ENCODE assay signal across 8 cellular contexts in genomic region chr14:95255487-95255886, GRCh38.
DNase-seq lines count a peak whose midpoint lies in the region; ATAC-seq and TF ChIP-seq lines count a peak whose summit lies in the region.

No MANE protein-coding gene starts in this region.

- TF ChIP-seq CTCF in NB4 (IDR thresholded peaks at IDR 0.05; ENCODE audit: low read depth, low read length) (no peak), astrocyte of the spinal cord (IDR thresholded peaks at IDR 0.05; ENCODE audit: low read depth, low read length) (no peak), lower lobe of right lung (IDR thresholded peaks at IDR 0.05) (no peak)

- intact Hi-C loops in lower lobe of right lung (cut with DNase I) = no loop called here

- no peak overlapping the region for H3K27ac ChIP-seq in lower lobe of right lung

- no peak overlapping the region for H3K4me3 ChIP-seq in NB4 (ENCODE audit: low read depth, low read length)
- H3K4me3 ChIP-seq in astrocyte of the spinal cord (ENCODE audit: low read depth, low read length) = no peak overlapping the region
- peak overlapping the region; percentile 5 for H3K4me3 ChIP-seq in lower lobe of right lung

- H3K27me3 ChIP-seq in lower lobe of right lung (ENCODE audit: low read depth) = no peaks in the 10 kb centered on the region

- H3K36me3 ChIP-seq in lower lobe of right lung = no peaks in the 10 kb centered on the region

- peaks cover 12% of the 10 kb centered on the region for H3K4me1 ChIP-seq in lower lobe of right lung

- DNase-seq in NB4 (ENCODE audit: low read depth) (peak; percentile 81), astrocyte of the spinal cord (ENCODE audit: low read depth, low spot score) (peak; percentile 69), lower lobe of right lung (peak; percentile 86), middle frontal gyrus (ENCODE audit: extremely low spot score, low spot score) (no peak)
- no peak for DNase-seq in stimulated activated CD4-positive, alpha-beta T cell treated with anti-CD3 and anti-CD28 coated beads, Interleukin-4, amount 100 ng/mL, for 24 hours

- ATAC-seq in GM19455 (IDR thresholded peaks at IDR 0.05; ENCODE audit: unreplicated experiment) = peak; percentile 55
- ATAC-seq in lower lobe of right lung = peak; percentile 84 to 91
- no peak for ATAC-seq in HG03460 (IDR thresholded peaks at IDR 0.05; ENCODE audit: unreplicated experiment)
- ATAC-seq in HG02571 (IDR thresholded peaks at IDR 0.05; ENCODE audit: unreplicated experiment) = no peak

- in situ Hi-C loops in astrocyte of the spinal cord (cut with HindIII; ENCODE audit: low sequenced_read_pairs) = no loop called here

- no peaks in the 10 kb centered on the region for H3K9me3 ChIP-seq in lower lobe of right lung

- no peak for TF ChIP-seq POLR2A in NB4 (IDR thresholded peaks at IDR 0.05; ENCODE audit: extremely low read depth, insufficient read length)

Comparison
In these comparisons a context has a peak if more than half of its experiments do, and no peak if none do; other contexts are left out.
1. ATAC-seq: peak in GM19455 (single experiment) and lower lobe of right lung (2 of 2); none in HG03460 (single experiment) and HG02571 (single experiment).
2. DNase-seq: peak in NB4 (single experiment), astrocyte of the spinal cord (single experiment) and lower lobe of right lung (single experiment); none in stimulated activated CD4-positive, alpha-beta T cell treated with anti-CD3 and anti-CD28 coated beads, Interleukin-4, amount 100 ng/mL, for 24 hours (single experiment) and middle frontal gyrus (single experiment).